21 cellular contexts compared by ENCODE assay signal in genomic region chr1:240562779-240563178, GRCh38. TPM values are rescaled to one million over a fixed set of nuclear protein-coding genes. Genes with fewer than 3 reads are reported as not detected.
A peak's percentile ranks its signal among the peaks of the same experiment; 100 is the strongest.
DNase-seq lines count a peak whose midpoint lies in the region; ATAC-seq, FAIRE-seq and TF ChIP-seq lines count a peak whose summit lies in the region.
"Had no signal": no experiment of that assay in that cellular context is flagged by ENCODE, and none has a peak within 500 bp of the region (broad histone marks: within the 10 kb centered on the region; RNA-seq: fewer than 3 reads in every experiment).

No MANE protein-coding gene starts in this region.

- intact Hi-C loops in left ventricle myocardium inferior (cut with micrococcal nuclease): no loop called here

- no peak overlapping the region for H3K9ac ChIP-seq in skeletal muscle tissue (ENCODE audit: low read depth in 1 of 3, low read length in 3 of 3)
- H3K9ac ChIP-seq: SK-N-SH had no signal

- H3K27ac ChIP-seq in WERI-Rb-1 (peak overlapping the region; percentile 64), skeletal muscle tissue (ENCODE audit: low read depth, low read length) (peak overlapping the region; percentile 34), left ventricle myocardium inferior (replicated peaks) (no peak overlapping the region)

- H3K9me3 ChIP-seq in WERI-Rb-1 (ENCODE audit: severe bottlenecking) (peaks cover 2% of the 10 kb centered on the region), skeletal muscle tissue (ENCODE audit: control insufficient read depth in 3 of 3, low read length in 3 of 3) (no peaks in the 10 kb centered on the region), left ventricle myocardium inferior (replicated peaks) (peaks cover 7% of the 10 kb centered on the region)
- H3K9me3 ChIP-seq: BE2C, SK-N-SH had no signal

- POLR2A ChIA-PET in HEK293T (lab: Yijun Ruan, JAX): no interaction called here

- DNase-seq in HEK293T (ENCODE audit: extremely low spot score) (no peak), WERI-Rb-1 (no peak), left ventricle myocardium inferior (no peak), OCI-M1 (lab: John Stamatoyannopoulos, UW) (no peak), globus pallidus (ENCODE audit: low spot score) (no peak)
- DNase-seq: BE2C, DMS79, Kasumi-1, NCI-H2227 treated with DMSO at 0.1 percent for 48 hours, NCI-H510A, SIG-M5, SK-N-SH, T-cell had no signal

- ATAC-seq in HG03565 (IDR thresholded peaks at IDR 0.05; ENCODE audit: unreplicated experiment): no peak
- ATAC-seq: GM23338, Panc1, T-cell had no signal

- CTCF ChIA-PET in HEK293T (lab: Yijun Ruan, JAX): no interaction called here

- TF ChIP-seq CTCF in WERI-Rb-1 (IDR thresholded peaks at IDR 0.05; ENCODE audit: low read depth, low read length) (no peak), left ventricle myocardium inferior (IDR thresholded peaks at IDR 0.05; ENCODE audit: borderline replicate concordance) (no peak)

- FAIRE-seq in islet of Langerhans (lab: Jason Lieb, UNC): peak; percentile 21

- H3K4me3 ChIP-seq in WERI-Rb-1 (ENCODE audit: low read depth, low read length) (peak overlapping the region; percentile 37), skeletal muscle tissue (ENCODE audit: low read length in 3 of 3) (no peak overlapping the region), left ventricle myocardium inferior (no peak overlapping the region)
- H3K4me3 ChIP-seq: GM23338 had no signal

- H3K36me3 ChIP-seq in WERI-Rb-1: no peaks in the 10 kb centered on the region
- H3K36me3 ChIP-seq in skeletal muscle tissue (ENCODE audit: control insufficient read depth in 3 of 3, insufficient read depth in 3 of 3, low read length in 3 of 3): no peaks in the 10 kb centered on the region
- no peaks in the 10 kb centered on the region for H3K36me3 ChIP-seq in left ventricle myocardium inferior
- H3K36me3 ChIP-seq: BE2C had no signal

- H3K4me1 ChIP-seq in skeletal muscle tissue (ENCODE audit: control insufficient read depth in 3 of 3, insufficient read depth in 3 of 3, low read length in 3 of 3) (peaks cover 0 to 5% (median 0%) of the 10 kb centered on the region in 3 donors), left ventricle myocardium inferior (no peaks in the 10 kb centered on the region)
- H3K4me1 ChIP-seq: BE2C had no signal

- H3K27me3 ChIP-seq in WERI-Rb-1 (ENCODE audit: insufficient read depth, low read depth, severe bottlenecking): no peaks in the 10 kb centered on the region
- H3K27me3 ChIP-seq in skeletal muscle tissue (ENCODE audit: control insufficient read depth in 3 of 3, insufficient read depth in 3 of 3, low read length in 3 of 3): no peaks in the 10 kb centered on the region
- peaks cover 8% of the 10 kb centered on the region for H3K27me3 ChIP-seq in left ventricle myocardium inferior (ENCODE audit: low read depth)
- H3K27me3 ChIP-seq: BE2C had no signal

TF ChIP-seq in HEK293T, 16 proteins besides CTCF, POLR2A, EP300 and RAD21:
- TF ChIP-seq ZNF384 (IDR thresholded peaks at IDR 0.05) (no peak), HDGF (IDR thresholded peaks at IDR 0.05; ENCODE audit: borderline replicate concordance) (no peak), CTBP1 (IDR thresholded peaks at IDR 0.05; ENCODE audit: borderline replicate concordance) (peak; percentile 70), PKNOX1 (IDR thresholded peaks at IDR 0.05) (no peak), NFRKB (IDR thresholded peaks at IDR 0.05) (no peak), ELF4 (IDR thresholded peaks at IDR 0.05) (peak; percentile 17; the same call in 1 of the 2 replicates), FOXK2 (IDR thresholded peaks at IDR 0.05) (peak; percentile 38; the same call in 1 of the 2 replicates), TARDBP (IDR thresholded peaks at IDR 0.05) (peak; percentile 90), LEF1 (IDR thresholded peaks at IDR 0.05; ENCODE audit: borderline replicate concordance) (no peak), SP1 (IDR thresholded peaks at IDR 0.05) (peak; percentile 24; the same call in 1 of the 2 replicates), SUZ12 (IDR thresholded peaks at IDR 0.05) (peak; percentile 67; the same call in 1 of the 2 replicates), L3MBTL2 (conservative IDR thresholded peaks at IDR 0.05) (peak; percentile 34; the same call in 1 of the 2 replicates)

RNA-seq across cellular contexts. Expression of gene GREM2, which starts 49.2 kb away (rescaled TPM):
- total RNA-seq in skeletal muscle tissue: 2.6 TPM
- not detected for total RNA-seq in left ventricle myocardium inferior
- total RNA-seq: A673, HT1080, MCF 10A had no signal
